ENCODE assay signal across 8 cellular contexts in genomic region chr11:120985718-120986569, GRCh38. TPM values are rescaled to one million over a fixed set of nuclear protein-coding genes. Genes with fewer than 3 reads are reported as not detected.
DNase-seq lines count a peak whose midpoint lies in the region; ATAC-seq and TF ChIP-seq lines count a peak whose summit lies in the region.

No MANE protein-coding gene starts in this region.

- H4K20me1 ChIP-seq in GM23248 (ENCODE audit: insufficient read depth), result no peaks in the 10 kb centered on the region

- TF ChIP-seq CTCF in osteocyte (IDR thresholded peaks at IDR 0.05) (no peak), vagina (IDR thresholded peaks at IDR 0.05) (peak in 1 of 3 experiments; percentile 9)

- H3K79me2 ChIP-seq in GM23248 (ENCODE audit: insufficient read depth), result no peaks in the 10 kb centered on the region

- no peaks in the 10 kb centered on the region for H3K27me3 ChIP-seq in CD8-positive, alpha-beta memory T cell (ENCODE audit: insufficient read depth, low read length, poor library complexity, severe bottlenecking)
- H3K27me3 ChIP-seq in GM23248 (replicated peaks; ENCODE audit: insufficient read depth), result peaks cover 33% of the 10 kb centered on the region
- H3K27me3 ChIP-seq in vagina, result no peaks in the 10 kb centered on the region

- H3K36me3 ChIP-seq in CD8-positive, alpha-beta memory T cell (ENCODE audit: insufficient read depth, low read length), result no peaks in the 10 kb centered on the region
- H3K36me3 ChIP-seq in GM23248 (ENCODE audit: low read depth), result no peaks in the 10 kb centered on the region
- no peaks in the 10 kb centered on the region for H3K36me3 ChIP-seq in vagina

- POLR2A ChIA-PET in CD8-positive, alpha-beta memory T cell (lab: Charles Lee), result no interaction called here

- peak overlapping the region; percentile 38 for H3K4me3 ChIP-seq in CD8-positive, alpha-beta memory T cell (ENCODE audit: low read length)
- H3K4me3 ChIP-seq in GM23248 (peak overlapping the region; percentile 66), vagina (peak overlapping the region; percentile 44 to 47)

- no peaks in the 10 kb centered on the region for H3K9me3 Mint-ChIP-seq in CD8-positive, alpha-beta memory T cell
- no peaks in the 10 kb centered on the region for H3K9me3 Mint-ChIP-seq in osteocyte (ENCODE audit: unreplicated experiment)

- peaks cover 9 to 14% (median 11%) of the 10 kb centered on the region in 3 donors for H3K4me1 Mint-ChIP-seq in CD8-positive, alpha-beta memory T cell
- H3K4me1 Mint-ChIP-seq in osteocyte (ENCODE audit: unreplicated experiment), result peaks cover 6% of the 10 kb centered on the region

- no peak for ATAC-seq in GM18907 (IDR thresholded peaks at IDR 0.05; ENCODE audit: unreplicated experiment)

- peak overlapping the region; percentile 20 to 81 (median 64) for H3K4me3 Mint-ChIP-seq in CD8-positive, alpha-beta memory T cell
- peak overlapping the region; percentile 61 for H3K4me3 Mint-ChIP-seq in osteocyte (ENCODE audit: unreplicated experiment)

- no peak overlapping the region for H3K27ac ChIP-seq in CD8-positive, alpha-beta memory T cell (ENCODE audit: low read depth, low read length)
- no peak overlapping the region for H3K27ac ChIP-seq in GM23248
- H3K27ac ChIP-seq in vagina, result no peak overlapping the region

- no peak overlapping the region for H3K9ac ChIP-seq in GM23248

- H3K27me3 Mint-ChIP-seq in CD8-positive, alpha-beta memory T cell, result peaks cover 25 to 49% of the 10 kb centered on the region in 2 donors
- peaks cover 36% of the 10 kb centered on the region for H3K27me3 Mint-ChIP-seq in osteocyte (ENCODE audit: unreplicated experiment)

- no peaks in the 10 kb centered on the region for H3K9me3 ChIP-seq in CD8-positive, alpha-beta memory T cell (ENCODE audit: low read length)
- H3K9me3 ChIP-seq in GM23248 (ENCODE audit: low read depth) (no peaks in the 10 kb centered on the region), vagina (no peaks in the 10 kb centered on the region)

- peak overlapping the region; percentile 56 for H3K4me2 ChIP-seq in GM23248 (ENCODE audit: unreplicated experiment)

- CTCF ChIA-PET in CD8-positive, alpha-beta memory T cell (lab: Charles Lee), result interaction anchor here (0.6 kb wide), 1 partner anchor 49 kb away, joined by 3 read pairs; no protein-coding TSS in a partner anchor

- H3K36me3 Mint-ChIP-seq in CD8-positive, alpha-beta memory T cell, result no peaks in the 10 kb centered on the region
- no peaks in the 10 kb centered on the region for H3K36me3 Mint-ChIP-seq in osteocyte (ENCODE audit: unreplicated experiment)

- 9 to 11% methylated on average over 37 to 42 of the region's 72 CpGs for WGBS in GM23248 (ENCODE audit: low coverage in 1 of 2, low lambda C conversion rate in 2 of 2, missing lambda C conversion rate in 2 of 2), 2 experiments

- peak overlapping the region; percentile 62 for H2AFZ ChIP-seq in GM23248

- in situ Hi-C loops in GM23248 (cut with MboI), result no loop called here

- intact Hi-C loops in vagina (cut with DNase I), result no loop called here

- H3K4me1 ChIP-seq in CD8-positive, alpha-beta memory T cell (ENCODE audit: insufficient read depth, low read length), result peaks cover 4% of the 10 kb centered on the region
- H3K4me1 ChIP-seq in GM23248 (ENCODE audit: insufficient read depth) (no peaks in the 10 kb centered on the region), vagina (peaks cover 12% of the 10 kb centered on the region)

- no peak overlapping the region for H3K27ac Mint-ChIP-seq in CD8-positive, alpha-beta memory T cell
- no peak overlapping the region for H3K27ac Mint-ChIP-seq in osteocyte (ENCODE audit: unreplicated experiment)

- H3K9me2 ChIP-seq in GM23248 (ENCODE audit: insufficient read depth), result no peaks in the 10 kb centered on the region

- no peak for TF ChIP-seq POLR2A in vagina (IDR thresholded peaks at IDR 0.05)

- peak in 3 of 5 donors; percentile 21 to 50 (median 36) for DNase-seq in CD8-positive, alpha-beta memory T cell
- DNase-seq in GM23248 (peak; percentile 78), NCI-H526 (lab: John Stamatoyannopoulos, UW) (peak; percentile 36 to 92), foreskin melanocyte (peak; percentile 28), osteocyte (ENCODE audit: extremely low spot score, unreplicated experiment) (no peak), vagina (ENCODE audit: extremely low spot score in 2 of 2) (no peak)
- DNase-seq in activated effector memory CD4-positive, alpha-beta T cell treated with Interleukin-2 at 50 U/mL for 16 hours, result peak; percentile 10

- no peaks in the 10 kb centered on the region for H3F3A ChIP-seq in GM23248 (ENCODE audit: insufficient read depth)

RNA-seq across cellular contexts. Expression of gene TBCEL, which starts 38.0 kb away (rescaled TPM):
- 10 to 100 TPM; 12.1 to 13.2 TPM for total RNA-seq in CD8-positive, alpha-beta memory T cell
- 2.6 TPM for polyA plus RNA-seq in CD8-positive, alpha-beta memory T cell
- 20.6 and 27.9 TPM in 2 replicates for total RNA-seq in GM23248 (2014; rRNA removed; shearing (Covaris generic))
- polyA plus RNA-seq in GM23248 (2016; fragmentation: Nextera tagmentation; extraction: Ambion mirVana), result 10.9 and 13.0 TPM in 2 replicates
- total RNA-seq in osteocyte (40.4 and 43.4 TPM in 2 replicates), vagina (19.2 TPM)

Comparison
In these comparisons a context has a peak if more than half of its experiments do, and no peak if none do; other contexts are left out.
1. DNase-seq: peak in CD8-positive, alpha-beta memory T cell (3 of 5), GM23248 (single experiment), NCI-H526 (2 of 2), activated effector memory CD4-positive, alpha-beta T cell treated with Interleukin-2 at 50 U/mL for 16 hours (single experiment) and foreskin melanocyte (single experiment); none in osteocyte (single experiment) and vagina (0 of 2).
2. Peak in every context shown above with its lines, with median percentiles within 50 percentile points of each other: H3K4me3 ChIP-seq.